ENCODE assay signal across 8 cellular contexts in the genomic region with DNA sequence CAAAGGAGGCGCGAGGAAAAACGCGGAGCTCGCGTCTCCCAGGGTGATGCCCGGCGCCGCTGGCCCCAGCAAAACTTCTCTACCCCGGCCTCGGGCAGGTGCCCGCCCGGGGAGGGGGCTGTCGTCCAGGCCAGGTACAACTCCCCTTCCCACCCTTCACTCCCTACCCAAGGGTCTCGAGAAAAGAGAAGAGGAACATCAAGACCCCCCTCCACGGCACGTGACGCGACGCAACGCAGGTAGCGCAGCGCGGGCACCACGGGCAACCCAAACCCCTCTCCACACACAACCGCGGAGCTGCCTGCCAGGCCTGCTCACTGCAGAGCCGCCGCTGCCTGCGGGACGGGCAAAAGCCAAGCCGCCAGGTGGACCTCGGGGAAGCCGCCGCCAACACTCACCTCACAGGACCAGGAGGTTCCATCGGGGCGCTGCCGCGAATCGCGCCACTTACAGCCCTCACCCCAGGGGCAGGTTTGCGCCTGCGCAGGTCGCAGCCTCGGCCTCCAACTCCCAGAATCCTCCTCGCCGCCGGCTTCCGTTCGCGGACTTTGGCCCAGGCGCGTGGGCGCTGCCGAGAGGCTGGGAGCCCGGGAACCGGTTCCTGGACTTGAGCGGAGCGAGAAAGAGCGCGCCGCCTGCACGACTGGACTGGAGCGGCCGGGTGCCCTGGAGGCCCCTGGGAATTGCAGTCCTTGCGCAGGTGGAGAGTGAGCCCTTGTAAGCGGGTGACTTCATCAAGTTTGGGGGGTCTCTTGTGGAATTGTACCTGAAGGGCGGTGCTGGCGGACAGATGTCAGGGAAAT.
DNase-seq lines count a peak whose midpoint lies in the region; ATAC-seq lines count a peak whose summit lies in the region.

TSS of gene ZNF232 (minus strand) at position 477 of the 803 bp plus-strand sequence. CDS start at position 421, 56 bp downstream.

- DNase-seq in ACHN (peak; percentile 92), NCI-H345 treated with DMSO at 0.1 percent for 48 hours (lab: John Stamatoyannopoulos, UW; ENCODE audit: unreplicated experiment) (peak; percentile 80), cerebellar cortex (ENCODE audit: low spot score) (peak; percentile 90), islet precursor cell (peak; percentile 99)
- DNase-seq in stimulated activated CD4-positive, alpha-beta T cell treated with anti-CD3 and anti-CD28 coated beads, Interleukin-12 subunit alpha, Interleukin-12 subunit beta, amount 100 ng/mL, for 4 hours, result peak; percentile 89

- in situ Hi-C loops in ACHN (cut with HindIII; ENCODE audit: low pct_ligation_motif_present, low pct_unique_long_range_greater_than_20kb, low sequenced_read_pairs), result no loop called here

- ATAC-seq in GM18907 (IDR thresholded peaks at IDR 0.05; ENCODE audit: unreplicated experiment) (peak; percentile 91), HG03196 (IDR thresholded peaks at IDR 0.05; ENCODE audit: unreplicated experiment) (peak; percentile 86)
- peak; percentile 92 for ATAC-seq in activated CD4-positive, CD25-positive, alpha-beta regulatory T cell treated with anti-CD3 and anti-CD28 coated beads, Interleukin-2, amount 50 U/mL, for 24 hours

Comparison
In these comparisons a context has a peak if more than half of its experiments do, and no peak if none do; other contexts are left out.
1. Peak in every context shown above with its lines: DNase-seq and ATAC-seq.